In genomic region chr21:42518216-42518615, GRCh38 we compare ENCODE assay signal across 18 cellular contexts. TPM values are rescaled to one million over a fixed set of nuclear protein-coding genes. Genes with fewer than 3 reads are reported as not detected.
DNase-seq lines count a peak whose midpoint lies in the region; ATAC-seq and TF ChIP-seq lines count a peak whose summit lies in the region.
"Had no signal": no experiment of that assay in that cellular context is flagged by ENCODE, and none has a peak within 500 bp of the region (broad histone marks: within the 10 kb centered on the region; RNA-seq: fewer than 3 reads in every experiment).

No MANE protein-coding gene starts in this region.

- TF ChIP-seq CTCF in AG10803 (conservative IDR thresholded peaks at IDR 0.05; ENCODE audit: low read length): no peak
- TF ChIP-seq CTCF in cardiac fibroblast (IDR thresholded peaks at IDR 0.05; ENCODE audit: low read depth, low read length): no peak

- H3K4me3 ChIP-seq in AG10803 (ENCODE audit: low read length): no peak overlapping the region
- no peak overlapping the region for H3K4me3 ChIP-seq in cardiac fibroblast (replicated peaks in 1 of 2; ENCODE audit: low read depth in 2 of 2, low read length in 2 of 2)
- H3K4me3 ChIP-seq: ovary, vagina had no signal

- H3K4me1 Mint-ChIP-seq in immature natural killer cell: peaks cover 13% of the 10 kb centered on the region in 2 donors
- H3K4me1 Mint-ChIP-seq in activated CD4-positive, alpha-beta T cell treated with anti-CD3 and anti-CD28 coated beads, Interleukin-2, amount 10 ng/mL, durations not matched to agents 24 days and 14 days: peaks cover 19% of the 10 kb centered on the region

- peak; percentile 9 for DNase-seq in AG10803 (ENCODE audit: low read depth)
- DNase-seq in NCI-H460 (ENCODE audit: extremely low read depth, low read depth): peak; percentile 66
- DNase-seq in cardiac fibroblast (ENCODE audit: low read depth in 2 of 2): peak; percentile 52 to 79
- peak; percentile 70 for DNase-seq in myocyte (ENCODE audit: low read depth)
- no peak for DNase-seq in immature natural killer cell
- no peak for DNase-seq in activated CD4-positive, alpha-beta T cell treated with anti-CD3 and anti-CD28 coated beads, Interleukin-2, amount 10 ng/mL, durations not matched to agents 24 days and 14 days
- DNase-seq: activated CD4-positive, alpha-beta T cell treated with anti-CD3 and anti-CD28 coated beads, Interleukin-2, amount 50 U/mL, for 48 hours; activated naive CD8-positive, alpha-beta T cell treated with anti-CD3 and anti-CD28 coated beads, Interleukin-2, amount 10 ng/mL, durations not matched to agents 7 days and 5 days; DMS79 treated with DMSO at 0.1 percent for 48 hours; head of caudate nucleus; left ventricle myocardium superior; NK-92 treated with Interleukin-12 subunit alpha and Interleukin-12 subunit beta, amount 100 ng/mL, for 24 hours; ovary; SW 1271 had no signal

- H3K27ac Mint-ChIP-seq in immature natural killer cell: peak overlapping the region in 1 of 6 donors; percentile 24
- no peak overlapping the region for H3K27ac Mint-ChIP-seq in activated CD4-positive, alpha-beta T cell treated with anti-CD3 and anti-CD28 coated beads, Interleukin-2, amount 10 ng/mL, durations not matched to agents 24 days and 14 days
- H3K27ac Mint-ChIP-seq: activated naive CD8-positive, alpha-beta T cell treated with anti-CD3 and anti-CD28 coated beads, Interleukin-2, amount 10 ng/mL, durations not matched to agents 7 days and 5 days had no signal

- H3K9me3 Mint-ChIP-seq in immature natural killer cell: no peaks in the 10 kb centered on the region
- no peaks in the 10 kb centered on the region for H3K9me3 Mint-ChIP-seq in activated CD4-positive, alpha-beta T cell treated with anti-CD3 and anti-CD28 coated beads, Interleukin-2, amount 10 ng/mL, durations not matched to agents 24 days and 14 days
- H3K9me3 Mint-ChIP-seq: activated naive CD8-positive, alpha-beta T cell treated with anti-CD3 and anti-CD28 coated beads, Interleukin-2, amount 10 ng/mL, durations not matched to agents 7 days and 5 days had no signal

- ATAC-seq in HG02938 (IDR thresholded peaks at IDR 0.05; ENCODE audit: unreplicated experiment): no peak
- no peak for ATAC-seq in HG02798 (IDR thresholded peaks at IDR 0.05; ENCODE audit: poor library complexity, unreplicated experiment)
- ATAC-seq: left ventricle myocardium superior had no signal

- intact Hi-C loops in activated CD4-positive, alpha-beta T cell treated with anti-CD3 and anti-CD28 coated beads, Interleukin-2, amount 10 ng/mL, durations not matched to agents 24 days and 14 days (cut with micrococcal nuclease): loop anchor here (10.0 kb wide), 1 partner anchor 77 kb away; no protein-coding TSS in a partner anchor

- H3K36me3 Mint-ChIP-seq in immature natural killer cell: peaks cover 32 to 39% (median 33%) of the 10 kb centered on the region in 3 donors
- H3K36me3 Mint-ChIP-seq in activated CD4-positive, alpha-beta T cell treated with anti-CD3 and anti-CD28 coated beads, Interleukin-2, amount 10 ng/mL, durations not matched to agents 24 days and 14 days (ENCODE audit: low read depth): peaks cover 57% of the 10 kb centered on the region

- no peak overlapping the region for H3K4me3 Mint-ChIP-seq in immature natural killer cell
- no peak overlapping the region for H3K4me3 Mint-ChIP-seq in activated CD4-positive, alpha-beta T cell treated with anti-CD3 and anti-CD28 coated beads, Interleukin-2, amount 10 ng/mL, durations not matched to agents 24 days and 14 days
- H3K4me3 Mint-ChIP-seq: activated naive CD8-positive, alpha-beta T cell treated with anti-CD3 and anti-CD28 coated beads, Interleukin-2, amount 10 ng/mL, durations not matched to agents 7 days and 5 days; B cell had no signal

- H3K27me3 Mint-ChIP-seq in immature natural killer cell (ENCODE audit: low read depth in 3 of 3): peaks cover 2% of the 10 kb centered on the region in 3 donors
- no peaks in the 10 kb centered on the region for H3K27me3 Mint-ChIP-seq in activated CD4-positive, alpha-beta T cell treated with anti-CD3 and anti-CD28 coated beads, Interleukin-2, amount 10 ng/mL, durations not matched to agents 24 days and 14 days
- H3K27me3 Mint-ChIP-seq: activated naive CD8-positive, alpha-beta T cell treated with anti-CD3 and anti-CD28 coated beads, Interleukin-2, amount 10 ng/mL, durations not matched to agents 7 days and 5 days; B cell had no signal

RNA-seq across cellular contexts. Expression of gene SLC37A1, which starts 4.6 kb away (rescaled TPM):
- 8.9 and 10.8 TPM in 2 replicates for total RNA-seq in NCI-H460 (2014; rRNA removed; shearing (Covaris generic))
- polyA plus RNA-seq in NCI-H460 (2014; cell fraction: nucleus; rRNA removed): 6.0 and 6.5 TPM in 2 replicates
- total RNA-seq in myocyte: not detected in 2 replicates
- 0.03 TPM for polyA plus RNA-seq in myocyte (2012)
- 1 to 10 TPM in 2 of 3 donors, under 1 TPM in 1; 0.09 to 6.3 (median 3.0) TPM for polyA plus RNA-seq in immature natural killer cell
- total RNA-seq in activated CD4-positive, alpha-beta T cell treated with anti-CD3 and anti-CD28 coated beads, Interleukin-2, amount 10 ng/mL, durations not matched to agents 24 days and 14 days: 19.5 and 23.0 TPM in 2 replicates

RNA-seq across cellular contexts. Expression of gene RSPH1, which starts 22.2 kb away (rescaled TPM):
- total RNA-seq in NCI-H460 (2014; rRNA removed; shearing (Covaris generic)): 0.02 TPM in 1 of 2 replicates, not detected in the other
- polyA plus RNA-seq in NCI-H460 (2014; cell fraction: nucleus; rRNA removed): not detected in 2 replicates
- total RNA-seq in myocyte: not detected in 2 replicates
- 0.05 TPM for polyA plus RNA-seq in myocyte (2012)
- polyA plus RNA-seq in immature natural killer cell: under 1 TPM in 1 of 3 donors, not detected in 2; 0.37 TPM
- not detected in 2 replicates for total RNA-seq in activated CD4-positive, alpha-beta T cell treated with anti-CD3 and anti-CD28 coated beads, Interleukin-2, amount 10 ng/mL, durations not matched to agents 24 days and 14 days
- total RNA-seq: activated naive CD8-positive, alpha-beta T cell treated with anti-CD3 and anti-CD28 coated beads, Interleukin-2, amount 10 ng/mL, durations not matched to agents 7 days and 5 days; left ventricle myocardium superior; vagina had no signal

Comparison
In these comparisons a context has a peak if more than half of its experiments do, and no peak if none do; other contexts are left out.
1. DNase-seq: peak in AG10803 (single experiment), NCI-H460 (single experiment), cardiac fibroblast (2 of 2) and myocyte (single experiment); none in immature natural killer cell (0 of 3) and activated CD4-positive, alpha-beta T cell treated with anti-CD3 and anti-CD28 coated beads, Interleukin-2, amount 10 ng/mL, durations not matched to agents 24 days and 14 days (single experiment).